In genomic region chr11:75100314-75100713, GRCh38 we compare ENCODE assay signal across 8 cellular contexts. TPM values are rescaled to one million over a fixed set of nuclear protein-coding genes. Genes with fewer than 3 reads are reported as not detected.
DNase-seq lines count a peak whose midpoint lies in the region; ATAC-seq and TF ChIP-seq lines count a peak whose summit lies in the region.

No MANE protein-coding gene starts in this region.

- ATAC-seq in HG02970 (IDR thresholded peaks at IDR 0.05; ENCODE audit: low FRiP score, unreplicated experiment) = peak; percentile 72
- peak; percentile 21 to 32 for ATAC-seq in naive B cell (ENCODE audit: low read depth in 2 of 2)

- no peaks in the 10 kb centered on the region for H4K20me1 ChIP-seq in SK-N-SH (ENCODE audit: insufficient read depth)

- peaks cover 28% of the 10 kb centered on the region for H3F3A ChIP-seq in SK-N-SH (replicated peaks; ENCODE audit: insufficient read depth)

- H3K9me3 Mint-ChIP-seq in naive B cell = peaks cover 0 to 5% (median 0%) of the 10 kb centered on the region in 7 donors

- no peak overlapping the region for H3K4me3 ChIP-seq in SK-N-SH (ENCODE audit: low read depth in 2 of 2, low read length in 1 of 2)
- no peak overlapping the region for H3K4me3 ChIP-seq in H7 (ENCODE audit: insufficient read depth, low read depth, low read length)
- H3K4me3 ChIP-seq in effector memory CD4-positive, alpha-beta T cell (ENCODE audit: insufficient read depth, low read depth, low read length, poor library complexity, severe bottlenecking) = no peak overlapping the region

- no peak overlapping the region for H3K4me3 Mint-ChIP-seq in naive B cell

- no peaks in the 10 kb centered on the region for H3K36me3 Mint-ChIP-seq in naive B cell

- H3K36me3 ChIP-seq in SK-N-SH (replicated peaks in 1 of 2; ENCODE audit: control insufficient read depth in 1 of 2, insufficient read depth in 2 of 2, low read length in 1 of 2) = no peaks in the 10 kb centered on the region
- H3K36me3 ChIP-seq in H7 (replicated peaks; ENCODE audit: control insufficient read depth, insufficient read depth, low read length) = no peaks in the 10 kb centered on the region
- no peaks in the 10 kb centered on the region for H3K36me3 ChIP-seq in effector memory CD4-positive, alpha-beta T cell (ENCODE audit: control insufficient read depth, insufficient read depth, low read length)

- TF ChIP-seq RAD21 in SK-N-SH (IDR thresholded peaks at IDR 0.05; ENCODE audit: low read length) = no peak

- WGBS in SK-N-SH (ENCODE audit: low lambda C conversion rate) = 5% methylated on average over 3 of the region's 3 CpGs

- POLR2A ChIA-PET in SK-N-SH (lab: Yijun Ruan, JAX) = no interaction called here

- peaks cover 34 to 59% (median 48%) of the 10 kb centered on the region in 3 donors for H3K27me3 Mint-ChIP-seq in naive B cell

- H3K27ac ChIP-seq in SK-N-SH (ENCODE audit: low read depth in 2 of 2, low read length in 1 of 2) = no peak overlapping the region
- no peak overlapping the region for H3K27ac ChIP-seq in effector memory CD4-positive, alpha-beta T cell (ENCODE audit: insufficient read depth, low read length, poor library complexity, severe bottlenecking)

- H2AFZ ChIP-seq in SK-N-SH (ENCODE audit: low read depth) = peak overlapping the region; percentile 13; the same call in 1 of the 2 replicates

- TF ChIP-seq CTCF in SK-N-SH (IDR thresholded peaks at IDR 0.05) = no peak

- H3K4me1 ChIP-seq in SK-N-SH (ENCODE audit: control insufficient read depth in 1 of 2, insufficient read depth in 2 of 2, low read depth in 1 of 2, low read length in 1 of 2) = no peaks in the 10 kb centered on the region; a peak in 2 of 4 replicates
- H3K4me1 ChIP-seq in effector memory CD4-positive, alpha-beta T cell (ENCODE audit: control insufficient read depth, insufficient read depth, low read length, poor library complexity, severe bottlenecking) = no peaks in the 10 kb centered on the region

- H3K4me1 Mint-ChIP-seq in naive B cell = no peaks in the 10 kb centered on the region

- H3K9ac ChIP-seq in SK-N-SH = no peak overlapping the region

- H3K27me3 ChIP-seq in SK-N-SH (ENCODE audit: insufficient read depth) (no peaks in the 10 kb centered on the region), H7 (ENCODE audit: control insufficient read depth, insufficient read depth, low read length) (no peaks in the 10 kb centered on the region)
- H3K27me3 ChIP-seq in effector memory CD4-positive, alpha-beta T cell (replicated peaks; ENCODE audit: control insufficient read depth, insufficient read depth, low read length, poor library complexity, severe bottlenecking) = peaks cover 5% of the 10 kb centered on the region

- H3K9me3 ChIP-seq in SK-N-SH = no peaks in the 10 kb centered on the region
- H3K9me3 ChIP-seq in effector memory CD4-positive, alpha-beta T cell (ENCODE audit: control insufficient read depth, low read length) = no peaks in the 10 kb centered on the region

- H3K79me2 ChIP-seq in SK-N-SH (ENCODE audit: insufficient read depth) = no peaks in the 10 kb centered on the region

- TF ChIP-seq EP300 in SK-N-SH (IDR thresholded peaks at IDR 0.05; ENCODE audit: borderline replicate concordance in 1 of 2, low read depth in 1 of 2, low read length in 1 of 2) = no peak

- no peak overlapping the region for H3K27ac Mint-ChIP-seq in naive B cell

- no peaks in the 10 kb centered on the region for H3K9me2 ChIP-seq in SK-N-SH

- H3K4me2 ChIP-seq in SK-N-SH = peak overlapping the region; percentile 23; the same call in 1 of the 2 replicates

- CTCF ChIA-PET in SK-N-SH (lab: Yijun Ruan, JAX) = no interaction called here

- DNase-seq in activated naive CD4-positive, alpha-beta T cell treated with Interleukin-2 at 50 U/mL for 16 hours = peak; percentile 27
- DNase-seq in activated naive CD4-positive, alpha-beta T cell (lab: John Stamatoyannopoulos, UW) = no peak
- DNase-seq in SK-N-SH (no peak), naive B cell (no peak), DMS114 treated with DMSO at 0.1 percent for 48 hours (lab: John Stamatoyannopoulos, UW; ENCODE audit: unreplicated experiment) (no peak), H7 (no peak)
- DNase-seq in effector memory CD4-positive, alpha-beta T cell = no peak

TF ChIP-seq in SK-N-SH, 30 proteins besides CTCF, POLR2A, EP300 and RAD21:
- TF ChIP-seq REST (IDR thresholded peaks at IDR 0.05; ENCODE audit: low read depth, low read length) = no peak
- TF ChIP-seq RCOR1 (IDR thresholded peaks at IDR 0.05; ENCODE audit: low read length) = no peak
- 0 out of 2 replicates have a peak, but pooled peaks have one; percentile 40 for TF ChIP-seq MAX (IDR thresholded peaks at IDR 0.05; ENCODE audit: low read depth)
- TF ChIP-seq FOSL2 (IDR thresholded peaks at IDR 0.05; ENCODE audit: borderline replicate concordance, low read depth) = peak; percentile 33; the same call in 1 of the 2 replicates
- no peak for TF ChIP-seq MXI1 (IDR thresholded peaks at IDR 0.05; ENCODE audit: low read depth, low read length)
- TF ChIP-seq JUND (IDR thresholded peaks at IDR 0.05) = 0 out of 2 replicates have a peak, but pooled peaks have one; percentile 36
- no peak for TF ChIP-seq ELF1 (IDR thresholded peaks at IDR 0.05)
- TF ChIP-seq RFX5 (IDR thresholded peaks at IDR 0.05; ENCODE audit: low read length) = no peak
- peak; percentile 60; the same call in 1 of the 2 replicates for TF ChIP-seq RXRA (IDR thresholded peaks at IDR 0.05; ENCODE audit: borderline replicate concordance, low read depth)
- no peak for TF ChIP-seq NRF1 (IDR thresholded peaks at IDR 0.05; ENCODE audit: low read depth, low read length)
TF ChIP-seq in SK-N-SH: peak in this region for 4.

RNA-seq across cellular contexts. Expression of gene OR2AT4, which starts 3.6 kb away (rescaled TPM):
- polyA plus RNA-seq in SK-N-SH (2012; rRNA removed) (not detected in 2 replicates), naive B cell (ENCODE audit: low read depth in 6 of 6) (not detected)
- polyA plus RNA-seq in SK-N-SH (2012; cell fraction: cytosol; rRNA removed) = not detected in 2 replicates
- polyA plus RNA-seq in SK-N-SH (2012; cell fraction: nucleus; rRNA removed) = not detected in 2 replicates
- total RNA-seq in H7 (2014; rRNA removed; shearing (Covaris generic)) = not detected in 2 replicates

RNA-seq across cellular contexts. Expression of gene SLCO2B1, which starts 50.6 kb away (rescaled TPM):
- polyA plus RNA-seq in SK-N-SH (2012; rRNA removed) = 0.18 TPM in 1 of 2 replicates, not detected in the other
- 0.03 and 0.08 TPM in 2 replicates for polyA plus RNA-seq in SK-N-SH (2012; cell fraction: cytosol; rRNA removed)
- 0.04 and 0.15 TPM in 2 replicates for polyA plus RNA-seq in SK-N-SH (2012; cell fraction: nucleus; rRNA removed)
- polyA plus RNA-seq in naive B cell (ENCODE audit: low read depth in 6 of 6) = not detected
- 0.07 TPM in 1 of 2 replicates, not detected in the other for total RNA-seq in H7 (2014; rRNA removed; shearing (Covaris generic))
